In genomic region chr6:25975909-25976560, GRCh38 we compare ENCODE assay signal across 21 cellular contexts. TPM values are rescaled to one million over a fixed set of nuclear protein-coding genes. Genes with fewer than 3 reads are reported as not detected.
DNase-seq lines count a peak whose midpoint lies in the region; ATAC-seq and TF ChIP-seq lines count a peak whose summit lies in the region.
"Had no signal": no experiment of that assay in that cellular context is flagged by ENCODE, and none has a peak within 500 bp of the region (broad histone marks: within the 10 kb centered on the region; RNA-seq: fewer than 3 reads in every experiment).

No MANE protein-coding gene starts in this region.

- TF ChIP-seq CTCF in activated CD8-positive, alpha-beta T cell treated with anti-CD3 and anti-CD28 coated beads for 36 hours (IDR thresholded peaks at IDR 0.05), result no peak
- TF ChIP-seq CTCF in CD14-positive monocyte (IDR thresholded peaks at IDR 0.05) (no peak), esophagus squamous epithelium (IDR thresholded peaks at IDR 0.05) (no peak)

- no peak for DNase-seq in activated CD4-positive, alpha-beta T cell treated with anti-CD3 and anti-CD28 coated beads, Interleukin-2, amount 10 ng/mL, durations not matched to agents 24 days and 14 days
- DNase-seq in activated CD4-positive, alpha-beta T cell treated with anti-CD3 and anti-CD28 coated beads for 1 hour, result no peak
- DNase-seq in CD4-positive, CD25-positive, alpha-beta regulatory T cell, result no peak
- no peak for DNase-seq in activated CD8-positive, alpha-beta T cell treated with anti-CD3 and anti-CD28 coated beads for 36 hours
- no peak for DNase-seq in naive thymus-derived CD8-positive, alpha-beta T cell
- no peak for DNase-seq in COLO668 (lab: John Stamatoyannopoulos, UW; ENCODE audit: unreplicated experiment)
- no peak for DNase-seq in CD14-positive monocyte (ENCODE audit: low spot score)
- DNase-seq in esophagus squamous epithelium (lab: John Stamatoyannopoulos, UW), result no peak
- DNase-seq: DMS79 treated with DMSO at 0.1 percent for 48 hours; KG1; NCI-H1048; NCI-H146; NCI-H2107; NCI-H226; NCI-H526 treated with DMSO at 0.1 percent for 48 hours; NK-92 treated with Interleukin-12 subunit alpha and Interleukin-12 subunit beta, amount 100 ng/mL, for 24 hours had no signal

- H3K4me3 Mint-ChIP-seq in activated CD4-positive, alpha-beta T cell treated with anti-CD3 and anti-CD28 coated beads, Interleukin-2, amount 10 ng/mL, durations not matched to agents 24 days and 14 days, result no peak overlapping the region
- H3K4me3 Mint-ChIP-seq in CD4-positive, CD25-positive, alpha-beta regulatory T cell, result no peak overlapping the region
- H3K4me3 Mint-ChIP-seq in activated CD8-positive, alpha-beta T cell treated with anti-CD3 and anti-CD28 coated beads for 36 hours, result no peak overlapping the region
- no peak overlapping the region for H3K4me3 Mint-ChIP-seq in naive thymus-derived CD8-positive, alpha-beta T cell
- H3K4me3 Mint-ChIP-seq in CD14-positive monocyte, result no peak overlapping the region

- peaks cover 96% of the 10 kb centered on the region for H3K36me3 ChIP-seq in CD4-positive, CD25-positive, alpha-beta regulatory T cell (ENCODE audit: control insufficient read depth, insufficient read depth, low read length)
- peaks cover 28 to 99% (median 35%) of the 10 kb centered on the region in 3 donors for H3K36me3 ChIP-seq in esophagus squamous epithelium

- POLR2A ChIA-PET in activated CD8-positive, alpha-beta T cell treated with anti-CD3 and anti-CD28 coated beads for 36 hours (lab: Charles Lee), result interaction anchor here (0.6 to 1.9 kb wide), 10 partner anchors 10 to 41 kb away, joined by 3 to 11 read pairs (median 4); partner anchors contain the start of gene TRIM38
- POLR2A ChIA-PET in naive thymus-derived CD8-positive, alpha-beta T cell (lab: Charles Lee), result interaction anchor here (0.5 to 1.3 kb wide), 3 partner anchors 28 to 1914 kb away, joined by 3 to 8 read pairs (median 5); a partner anchor contains a TSS

- H3K27ac Mint-ChIP-seq in activated CD4-positive, alpha-beta T cell treated with anti-CD3 and anti-CD28 coated beads, Interleukin-2, amount 10 ng/mL, durations not matched to agents 24 days and 14 days, result peak overlapping the region; percentile 27
- H3K27ac Mint-ChIP-seq in CD4-positive, CD25-positive, alpha-beta regulatory T cell, result peak overlapping the region in 2 of 3 donors; percentile 42 to 59
- H3K27ac Mint-ChIP-seq in activated CD8-positive, alpha-beta T cell treated with anti-CD3 and anti-CD28 coated beads for 36 hours, result peak overlapping the region; percentile 3
- H3K27ac Mint-ChIP-seq in naive thymus-derived CD8-positive, alpha-beta T cell, result peak overlapping the region in 6 of 10 donors; percentile 6 to 51 (median 44)
- H3K27ac Mint-ChIP-seq in CD14-positive monocyte, result peak overlapping the region in 3 of 7 donors; percentile 6 to 28 (median 18)

- H3K9me3 Mint-ChIP-seq in activated CD4-positive, alpha-beta T cell treated with anti-CD3 and anti-CD28 coated beads, Interleukin-2, amount 10 ng/mL, durations not matched to agents 24 days and 14 days, result no peaks in the 10 kb centered on the region
- no peaks in the 10 kb centered on the region for H3K9me3 Mint-ChIP-seq in CD4-positive, CD25-positive, alpha-beta regulatory T cell
- H3K9me3 Mint-ChIP-seq in activated CD8-positive, alpha-beta T cell treated with anti-CD3 and anti-CD28 coated beads for 36 hours, result no peaks in the 10 kb centered on the region
- H3K9me3 Mint-ChIP-seq in naive thymus-derived CD8-positive, alpha-beta T cell, result no peaks in the 10 kb centered on the region
- H3K9me3 Mint-ChIP-seq in CD14-positive monocyte, result no peaks in the 10 kb centered on the region

- intact Hi-C loops in activated CD4-positive, alpha-beta T cell treated with anti-CD3 and anti-CD28 coated beads, Interleukin-2, amount 10 ng/mL, durations not matched to agents 24 days and 14 days (cut with micrococcal nuclease), result loop anchor here (1.0 to 2.0 kb wide), 3 partner anchors 10 to 17 kb away; partner anchors contain the start of gene TRIM38
- intact Hi-C loops in activated CD8-positive, alpha-beta T cell treated with anti-CD3 and anti-CD28 coated beads for 36 hours (cut with micrococcal nuclease), result no loop called here
- intact Hi-C loops in CD14-positive monocyte (cut with micrococcal nuclease), result no loop called here
- intact Hi-C loops in esophagus squamous epithelium (cut with DNase I), result no loop called here

- TF ChIP-seq POLR2A in esophagus squamous epithelium (IDR thresholded peaks at IDR 0.05), result no peak

- H3K4me3 ChIP-seq in CD4-positive, CD25-positive, alpha-beta regulatory T cell (ENCODE audit: low read depth, low read length), result no peak overlapping the region
- no peak overlapping the region for H3K4me3 ChIP-seq in esophagus squamous epithelium

- 81 to 94% methylated on average over 5 of the region's 5 CpGs for WGBS in esophagus squamous epithelium, 2 donors

- no peaks in the 10 kb centered on the region for H3K27me3 ChIP-seq in CD4-positive, CD25-positive, alpha-beta regulatory T cell (ENCODE audit: control insufficient read depth, insufficient read depth, low read length)
- no peaks in the 10 kb centered on the region for H3K27me3 ChIP-seq in esophagus squamous epithelium

- H3K36me3 Mint-ChIP-seq in activated CD4-positive, alpha-beta T cell treated with anti-CD3 and anti-CD28 coated beads, Interleukin-2, amount 10 ng/mL, durations not matched to agents 24 days and 14 days (ENCODE audit: low read depth), result peaks cover 71% of the 10 kb centered on the region
- peaks cover 56% of the 10 kb centered on the region for H3K36me3 Mint-ChIP-seq in CD4-positive, CD25-positive, alpha-beta regulatory T cell
- peaks cover 52% of the 10 kb centered on the region for H3K36me3 Mint-ChIP-seq in activated CD8-positive, alpha-beta T cell treated with anti-CD3 and anti-CD28 coated beads for 36 hours (ENCODE audit: low read depth)
- peaks cover 0 to 84% (median 32%) of the 10 kb centered on the region in 3 donors for H3K36me3 Mint-ChIP-seq in naive thymus-derived CD8-positive, alpha-beta T cell
- peaks cover 82 to 92% of the 10 kb centered on the region in 2 donors for H3K36me3 Mint-ChIP-seq in CD14-positive monocyte

- no peaks in the 10 kb centered on the region for H3K27me3 Mint-ChIP-seq in activated CD4-positive, alpha-beta T cell treated with anti-CD3 and anti-CD28 coated beads, Interleukin-2, amount 10 ng/mL, durations not matched to agents 24 days and 14 days
- peaks cover 4% of the 10 kb centered on the region for H3K27me3 Mint-ChIP-seq in CD4-positive, CD25-positive, alpha-beta regulatory T cell
- no peaks in the 10 kb centered on the region for H3K27me3 Mint-ChIP-seq in activated CD8-positive, alpha-beta T cell treated with anti-CD3 and anti-CD28 coated beads for 36 hours
- H3K27me3 Mint-ChIP-seq in naive thymus-derived CD8-positive, alpha-beta T cell, result no peaks in the 10 kb centered on the region
- H3K27me3 Mint-ChIP-seq in CD14-positive monocyte (ENCODE audit: low read depth in 3 of 3), result peaks cover 0 to 2% (median 0%) of the 10 kb centered on the region in 3 donors

- H3K27ac ChIP-seq in CD4-positive, CD25-positive, alpha-beta regulatory T cell (ENCODE audit: insufficient read depth, low read length, poor library complexity, severe bottlenecking), result no peak overlapping the region
- no peak overlapping the region for H3K27ac ChIP-seq in esophagus squamous epithelium
- H3K27ac ChIP-seq: C4-2B, RWPE1 had no signal

- H3K9me3 ChIP-seq in CD4-positive, CD25-positive, alpha-beta regulatory T cell (ENCODE audit: control insufficient read depth in 2 of 2, low read length in 2 of 2), result no peaks in the 10 kb centered on the region
- H3K9me3 ChIP-seq in esophagus squamous epithelium, result no peaks in the 10 kb centered on the region

- H3K4me1 Mint-ChIP-seq in activated CD4-positive, alpha-beta T cell treated with anti-CD3 and anti-CD28 coated beads, Interleukin-2, amount 10 ng/mL, durations not matched to agents 24 days and 14 days, result peaks cover 23% of the 10 kb centered on the region
- peaks cover 5 to 52% (median 28%) of the 10 kb centered on the region in 4 donors for H3K4me1 Mint-ChIP-seq in CD4-positive, CD25-positive, alpha-beta regulatory T cell
- peaks cover 35% of the 10 kb centered on the region for H3K4me1 Mint-ChIP-seq in activated CD8-positive, alpha-beta T cell treated with anti-CD3 and anti-CD28 coated beads for 36 hours (ENCODE audit: low read depth)
- peaks cover 11 to 30% (median 22%) of the 10 kb centered on the region in 4 donors for H3K4me1 Mint-ChIP-seq in naive thymus-derived CD8-positive, alpha-beta T cell
- peaks cover 5% of the 10 kb centered on the region for H3K4me1 Mint-ChIP-seq in CD14-positive monocyte

- ATAC-seq in CD4-positive, CD25-positive, alpha-beta regulatory T cell (ENCODE audit: low read depth in 2 of 2), result no peak
- ATAC-seq in activated CD8-positive, alpha-beta T cell treated with anti-CD3 and anti-CD28 coated beads for 36 hours, result peak; percentile 91
- no peak for ATAC-seq in naive thymus-derived CD8-positive, alpha-beta T cell

- CTCF ChIA-PET in activated CD8-positive, alpha-beta T cell treated with anti-CD3 and anti-CD28 coated beads for 36 hours (lab: Charles Lee), result interaction anchor here (0.8 to 4.6 kb wide), 3 partner anchors 10 to 28 kb away, joined by 3 to 29 read pairs (median 7); no protein-coding TSS in a partner anchor

- no peaks in the 10 kb centered on the region for H3K4me1 ChIP-seq in CD4-positive, CD25-positive, alpha-beta regulatory T cell (ENCODE audit: control insufficient read depth, insufficient read depth, low read length, poor library complexity, severe bottlenecking)
- H3K4me1 ChIP-seq in esophagus squamous epithelium, result peaks cover 0 to 13% (median under 1%) of the 10 kb centered on the region in 3 donors

RNA-seq across cellular contexts. Expression of gene TRIM38, which starts 13.4 kb away (rescaled TPM):
- total RNA-seq in activated CD4-positive, alpha-beta T cell treated with anti-CD3 and anti-CD28 coated beads, Interleukin-2, amount 10 ng/mL, durations not matched to agents 24 days and 14 days, result 23.0 and 24.5 TPM in 2 replicates
- total RNA-seq in CD4-positive, CD25-positive, alpha-beta regulatory T cell, result 22.9 TPM
- polyA plus RNA-seq in CD4-positive, CD25-positive, alpha-beta regulatory T cell, result 10 to 100 TPM in 1 of 4 donors, 1 to 10 TPM in 3; 6.6 to 10.9 (median 8.4) TPM
- total RNA-seq in activated CD8-positive, alpha-beta T cell treated with anti-CD3 and anti-CD28 coated beads for 36 hours, result 1 to 10 TPM; 8.0 to 8.3 TPM
- total RNA-seq in naive thymus-derived CD8-positive, alpha-beta T cell, result 10 to 100 TPM; 28.5 to 29.7 TPM
- 1 to 10 TPM; 4.3 to 7.4 (median 5.9) TPM for polyA plus RNA-seq in naive thymus-derived CD8-positive, alpha-beta T cell
- 1 to 10 TPM; 4.1 to 8.0 TPM for polyA plus RNA-seq in CD14-positive monocyte
- 1 to 10 TPM; 7.7 to 9.0 (median 8.5) TPM for total RNA-seq in esophagus squamous epithelium

RNA-seq across cellular contexts. Expression of gene SLC17A2, which starts 45.5 kb away (rescaled TPM):
- 0.14 TPM in 1 of 2 replicates, not detected in the other for total RNA-seq in activated CD4-positive, alpha-beta T cell treated with anti-CD3 and anti-CD28 coated beads, Interleukin-2, amount 10 ng/mL, durations not matched to agents 24 days and 14 days
- total RNA-seq in CD4-positive, CD25-positive, alpha-beta regulatory T cell, result not detected
- polyA plus RNA-seq in CD4-positive, CD25-positive, alpha-beta regulatory T cell, result not detected
- not detected for total RNA-seq in activated CD8-positive, alpha-beta T cell treated with anti-CD3 and anti-CD28 coated beads for 36 hours
- total RNA-seq in naive thymus-derived CD8-positive, alpha-beta T cell, result not detected
- not detected for polyA plus RNA-seq in naive thymus-derived CD8-positive, alpha-beta T cell
- polyA plus RNA-seq in CD14-positive monocyte, result not detected
- total RNA-seq in esophagus squamous epithelium, result not detected
- total RNA-seq: A172, H1, M059J had no signal
- polyA plus RNA-seq: H1 had no signal
